Comparison of ENCODE assay signal across 11 cellular contexts in the genomic region with DNA sequence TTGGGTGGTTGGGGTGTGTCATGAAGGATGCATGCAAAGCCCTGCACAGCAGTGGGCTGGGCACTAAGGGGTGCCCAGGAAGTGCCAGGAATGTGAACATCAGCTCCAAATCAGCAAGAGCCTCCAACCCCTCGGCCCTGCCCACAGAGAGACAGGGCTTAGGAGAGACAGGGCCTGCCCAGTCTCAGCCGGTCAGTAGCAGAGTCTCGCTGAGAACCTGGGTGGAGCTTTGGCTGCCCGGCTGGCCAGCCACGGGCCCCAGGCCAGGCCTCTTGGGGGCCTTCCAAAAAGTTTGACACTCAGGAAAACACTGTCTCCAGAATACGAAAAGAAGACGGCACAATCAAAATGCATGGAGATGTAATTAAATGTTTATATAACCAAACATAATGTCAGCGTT. TPM values are rescaled to one million over a fixed set of nuclear protein-coding genes. Genes with fewer than 3 reads are reported as not detected.
DNase-seq lines count a peak whose midpoint lies in the region; ATAC-seq and TF ChIP-seq lines count a peak whose summit lies in the region.
"Had no signal": no experiment of that assay in that cellular context is flagged by ENCODE, and none has a peak within 500 bp of the region (broad histone marks: within the 10 kb centered on the region; RNA-seq: fewer than 3 reads in every experiment).

No MANE protein-coding gene starts in this region.

- H3K4me3 ChIP-seq in cardiac fibroblast (replicated peaks in 1 of 2; ENCODE audit: low read depth in 2 of 2, low read length in 2 of 2) (no peak overlapping the region), left ventricle myocardium inferior (peak overlapping the region; percentile 9), rectal smooth muscle tissue (ENCODE audit: low read length) (no peak overlapping the region)

- H3K27ac ChIP-seq in C4-2B (peak overlapping the region; percentile 29), left ventricle myocardium inferior (replicated peaks) (peak overlapping the region; percentile 76), rectal smooth muscle tissue (ENCODE audit: low read depth, low read length) (peak overlapping the region; percentile 76)
- H3K27ac ChIP-seq: HL-60 had no signal

- H3K27me3 ChIP-seq in left ventricle myocardium inferior (ENCODE audit: low read depth), result no peaks in the 10 kb centered on the region
- no peaks in the 10 kb centered on the region for H3K27me3 ChIP-seq in rectal smooth muscle tissue (ENCODE audit: control insufficient read depth, insufficient read depth, low read length)

- DNase-seq in cardiac fibroblast (ENCODE audit: low read depth in 2 of 2) (peak; percentile 41 to 89), left ventricle myocardium inferior (peak; percentile 85), NCI-H524 (lab: John Stamatoyannopoulos, UW) (no peak), NCI-H526 (lab: John Stamatoyannopoulos, UW) (no peak), kidney tubule cell (ENCODE audit: low spot score) (no peak)
- DNase-seq: activated T-cell treated with anti-CD3 and anti-CD28 coated beads, Interleukin-2, amount 50 U/mL, for 48 hours; PC-3 had no signal

- H3K9ac ChIP-seq in rectal smooth muscle tissue (ENCODE audit: low read length), result no peak overlapping the region

- intact Hi-C loops in left ventricle myocardium inferior (cut with micrococcal nuclease), result no loop called here

- H3K9me3 ChIP-seq in left ventricle myocardium inferior (replicated peaks), result no peaks in the 10 kb centered on the region

- no peak for TF ChIP-seq CTCF in C4-2B (conservative IDR thresholded peaks at IDR 0.05)
- no peak for TF ChIP-seq CTCF in cardiac fibroblast (IDR thresholded peaks at IDR 0.05; ENCODE audit: low read depth, low read length)
- no peak for TF ChIP-seq CTCF in left ventricle myocardium inferior (IDR thresholded peaks at IDR 0.05; ENCODE audit: borderline replicate concordance)

- H3K4me1 ChIP-seq in left ventricle myocardium inferior, result peaks cover 69% of the 10 kb centered on the region
- peaks cover 18% of the 10 kb centered on the region for H3K4me1 ChIP-seq in rectal smooth muscle tissue (ENCODE audit: control insufficient read depth, insufficient read depth, low read length)

- peaks cover 6% of the 10 kb centered on the region for H3K36me3 ChIP-seq in left ventricle myocardium inferior
- H3K36me3 ChIP-seq in rectal smooth muscle tissue (ENCODE audit: control insufficient read depth, insufficient read depth, low read length), result no peaks in the 10 kb centered on the region

- no peak for ATAC-seq in GM21381 (IDR thresholded peaks at IDR 0.05; ENCODE audit: unreplicated experiment)
- ATAC-seq: PC-3 had no signal

RNA-seq across cellular contexts. Expression of a gene that starts 4.3 kb away (rescaled TPM):
- 40.4 TPM for total RNA-seq in left ventricle myocardium inferior

RNA-seq across cellular contexts. Expression of a gene that starts 24.3 kb away (rescaled TPM):
- 6.4 TPM for total RNA-seq in left ventricle myocardium inferior

RNA-seq across cellular contexts. Expression of a gene that starts 24.3 kb away (rescaled TPM):
- total RNA-seq in left ventricle myocardium inferior, result 2.2 TPM

Comparison
In these comparisons a context has a peak if more than half of its experiments do, and no peak if none do; other contexts are left out.
1. DNase-seq: peak in cardiac fibroblast (2 of 2) and left ventricle myocardium inferior (single experiment); none in NCI-H524 (0 of 2), NCI-H526 (0 of 2) and kidney tubule cell (single experiment).
2. Peak in every context shown above with its lines, with median percentiles within 50 percentile points of each other: H3K27ac ChIP-seq.